1 cellular context compared by ENCODE assay signal in genomic region chr5:82405618-82406199, GRCh38.
TF ChIP-seq lines count a peak whose summit lies in the region.

No MANE protein-coding gene starts in this region.

TF ChIP-seq in HEK293T, 16 proteins besides CTCF, POLR2A, EP300 and RAD21 (continued from another document):
- no peak for TF ChIP-seq CTBP1 (IDR thresholded peaks at IDR 0.05; ENCODE audit: borderline replicate concordance)
- TF ChIP-seq FOXM1 (IDR thresholded peaks at IDR 0.05; ENCODE audit: borderline replicate concordance), result no peak
- TF ChIP-seq L3MBTL2 (conservative IDR thresholded peaks at IDR 0.05), result no peak
